10 cellular contexts compared by ENCODE assay signal in the genomic region with DNA sequence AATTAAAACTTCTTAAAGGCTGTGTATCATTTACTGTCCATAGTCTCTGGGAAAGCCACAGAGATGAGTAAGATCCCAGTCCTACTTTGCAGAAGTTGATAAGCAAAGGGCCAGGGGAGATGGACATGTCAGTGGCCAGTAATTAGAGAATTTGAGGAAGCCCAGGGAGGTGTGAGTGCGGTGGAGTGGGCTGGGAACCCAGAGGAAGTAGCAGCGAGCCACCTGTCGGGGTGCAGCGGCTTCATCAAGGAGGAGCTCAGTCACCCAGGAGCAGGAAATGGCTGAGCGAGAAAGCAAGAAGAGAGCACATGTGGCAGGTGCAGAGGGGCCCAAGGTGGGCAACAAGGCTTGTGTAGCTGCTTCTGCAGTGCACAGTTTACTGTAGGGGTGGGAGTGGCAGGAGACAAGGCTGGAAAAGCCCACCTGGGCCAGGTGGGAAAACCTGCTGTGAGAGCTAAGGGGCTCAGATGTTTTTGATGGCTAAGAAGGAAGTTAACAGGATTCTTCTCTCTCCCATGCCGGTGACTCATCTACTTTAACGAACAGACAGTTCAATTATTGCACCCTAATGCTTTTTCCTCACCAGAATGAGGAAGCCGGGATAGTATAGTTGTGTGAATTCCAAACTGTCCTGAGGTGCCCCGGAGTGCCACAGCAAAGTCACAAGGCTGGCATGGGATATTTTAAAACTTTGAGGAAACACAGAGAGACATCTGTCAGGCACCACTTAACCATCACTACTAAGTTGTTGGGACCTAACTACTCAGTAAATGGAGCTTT. TPM values are rescaled to one million over a fixed set of nuclear protein-coding genes. Genes with fewer than 3 reads are reported as not detected.
DNase-seq lines count a peak whose midpoint lies in the region; ATAC-seq, FAIRE-seq and TF ChIP-seq lines count a peak whose summit lies in the region.
"Had no signal": no experiment of that assay in that cellular context is flagged by ENCODE, and none has a peak within 500 bp of the region (broad histone marks: within the 10 kb centered on the region; RNA-seq: fewer than 3 reads in every experiment).

No MANE protein-coding gene starts in this region.

- no peak for TF ChIP-seq CTCF in left ventricle myocardium inferior (IDR thresholded peaks at IDR 0.05; ENCODE audit: borderline replicate concordance)
- TF ChIP-seq CTCF in RWPE1 (conservative IDR thresholded peaks at IDR 0.05; ENCODE audit: low read depth), result no peak

- intact Hi-C loops in left ventricle myocardium inferior (cut with micrococcal nuclease), result no loop called here

- peaks cover 3% of the 10 kb centered on the region for H3K9me3 ChIP-seq in left ventricle myocardium inferior (replicated peaks)

- H3K4me1 ChIP-seq in left ventricle myocardium inferior, result peaks cover 86% of the 10 kb centered on the region

- peak; percentile 87 for FAIRE-seq in GM19239 (lab: Jason Lieb, UNC)

- H3K36me3 ChIP-seq in left ventricle myocardium inferior, result no peaks in the 10 kb centered on the region

- peak overlapping the region; percentile 77 for H3K27ac ChIP-seq in left ventricle myocardium inferior (replicated peaks)
- H3K27ac ChIP-seq in RWPE1, result no peak overlapping the region
- H3K27ac ChIP-seq: epithelial cell of prostate, KMS-11 had no signal

- POLR2A ChIA-PET in RWPE1 (lab: Yijun Ruan, JAX; ENCODE audit: low non-redundant PET), result no interaction called here

- CTCF ChIA-PET in RWPE1 (lab: Yijun Ruan, JAX), result interaction anchor here (0.9 kb wide), 1 partner anchor 232 kb away, joined by 3 read pairs; no protein-coding TSS in a partner anchor

- H3K27me3 ChIP-seq in left ventricle myocardium inferior (ENCODE audit: low read depth), result no peaks in the 10 kb centered on the region

- DNase-seq in GM19239 (ENCODE audit: insufficient read length, low spot score), result no peak
- DNase-seq in T-helper 9 cell, result peak; percentile 26
- DNase-seq in left ventricle myocardium inferior, result no peak
- DNase-seq in RWPE1 (ENCODE audit: low spot score), result no peak
- no peak for DNase-seq in NCI-H146 (lab: John Stamatoyannopoulos, UW)
- no peak for DNase-seq in NCI-H748 (lab: John Stamatoyannopoulos, UW; ENCODE audit: unreplicated experiment)

- H3K4me3 ChIP-seq in left ventricle myocardium inferior, result peak overlapping the region; percentile 30

- ATAC-seq in HG03066 (IDR thresholded peaks at IDR 0.05; ENCODE audit: low read depth, unreplicated experiment) (peak; percentile 59), esophagus mucosa (no peak)

RNA-seq across cellular contexts. Expression of a gene that starts 34.8 kb away (rescaled TPM):
- total RNA-seq in left ventricle myocardium inferior, result 98.7 TPM
- total RNA-seq in esophagus mucosa, result 23.6 TPM
